ENCODE assay signal across 12 cellular contexts in genomic region chr1:32345289-32345827, GRCh38. TPM values are rescaled to one million over a fixed set of nuclear protein-coding genes. Genes with fewer than 3 reads are reported as not detected.
DNase-seq lines count a peak whose midpoint lies in the region; ATAC-seq and TF ChIP-seq lines count a peak whose summit lies in the region.
"Had no signal": no experiment of that assay in that cellular context is flagged by ENCODE, and none has a peak within 500 bp of the region (broad histone marks: within the 10 kb centered on the region; RNA-seq: fewer than 3 reads in every experiment).

No MANE protein-coding gene starts in this region.

- peak overlapping the region in 1 of 2 donors; percentile 84 for H3K4me3 Mint-ChIP-seq in CD14-positive monocyte
- H3K4me3 Mint-ChIP-seq: stimulated activated naive B cell treated with anti-CD40 and anti-IgM and Interleukin-4, amounts not matched to agents 10 μg/mL and 1 μg/mL and 100 μg/mL, for 72 hours had no signal

- H3K9me3 Mint-ChIP-seq in CD14-positive monocyte: peaks cover 0 to 4% (median 3%) of the 10 kb centered on the region in 7 donors
- H3K9me3 Mint-ChIP-seq: stimulated activated naive B cell treated with anti-CD40 and anti-IgM and Interleukin-4, amounts not matched to agents 10 μg/mL and 1 μg/mL and 100 μg/mL, for 72 hours had no signal

- intact Hi-C loops in mucosa of descending colon (cut with DNase I, micrococcal nuclease): no loop called here
- intact Hi-C loops in CD14-positive monocyte (cut with micrococcal nuclease): no loop called here

- H3K4me1 Mint-ChIP-seq in CD14-positive monocyte: peaks cover 51% of the 10 kb centered on the region

- peak overlapping the region in 1 of 7 donors; percentile 27 for H3K27ac Mint-ChIP-seq in CD14-positive monocyte
- H3K27ac Mint-ChIP-seq: stimulated activated naive B cell treated with anti-CD40 and anti-IgM and Interleukin-4, amounts not matched to agents 10 μg/mL and 1 μg/mL and 100 μg/mL, for 72 hours had no signal

- no peaks in the 10 kb centered on the region for H3K36me3 ChIP-seq in mucosa of descending colon (ENCODE audit: low read depth)

- H3K4me3 ChIP-seq in mucosa of descending colon: no peak overlapping the region
- H3K4me3 ChIP-seq: SK-N-MC had no signal

- peaks cover 4% of the 10 kb centered on the region for H3K4me1 ChIP-seq in mucosa of descending colon (ENCODE audit: low read depth)

- ATAC-seq in mucosa of descending colon (peak; percentile 68), HG03342 (IDR thresholded peaks at IDR 0.05; ENCODE audit: unreplicated experiment) (no peak)
- ATAC-seq: stimulated activated naive B cell treated with anti-CD40 and anti-IgM and Interleukin-4, amounts not matched to agents 10 μg/mL and 1 μg/mL and 100 μg/mL, for 72 hours had no signal

- no peaks in the 10 kb centered on the region for H3K9me3 ChIP-seq in mucosa of descending colon

- H3K36me3 Mint-ChIP-seq in CD14-positive monocyte: peaks cover under 1 to 13% of the 10 kb centered on the region in 2 donors

- peak; percentile 68 for DNase-seq in DMS153 (lab: John Stamatoyannopoulos, UW)
- peak; percentile 61 for DNase-seq in M059J (ENCODE audit: low read depth)
- peak; percentile 65 for DNase-seq in astrocyte of the hippocampus (ENCODE audit: low read depth, low spot score)
- DNase-seq in mucosa of descending colon: peak in 2 of 3 donors; percentile 49 to 58
- no peak for DNase-seq in globus pallidus (ENCODE audit: low spot score)
- no peak for DNase-seq in T-helper 2 cell
- no peak for DNase-seq in CD14-positive monocyte (ENCODE audit: low spot score)
- DNase-seq: glutamatergic neuron; NCI-H2081 treated with DMSO at 0.1 percent for 48 hours; stimulated activated naive B cell treated with anti-CD40 and anti-IgM and Interleukin-4, amounts not matched to agents 10 μg/mL and 1 μg/mL and 100 μg/mL, for 72 hours had no signal

- TF ChIP-seq CTCF in mucosa of descending colon (IDR thresholded peaks at IDR 0.05) (no peak), CD14-positive monocyte (IDR thresholded peaks at IDR 0.05) (no peak)

- H3K27me3 Mint-ChIP-seq in CD14-positive monocyte (ENCODE audit: low read depth in 3 of 3): peaks cover 46 to 62% (median 55%) of the 10 kb centered on the region in 3 donors
- H3K27me3 Mint-ChIP-seq: stimulated activated naive B cell treated with anti-CD40 and anti-IgM and Interleukin-4, amounts not matched to agents 10 μg/mL and 1 μg/mL and 100 μg/mL, for 72 hours had no signal

RNA-seq across cellular contexts. Expression of gene MARCKSL1, which starts 9.3 kb away (rescaled TPM):
- total RNA-seq in M059J (2014; rRNA removed; shearing (Covaris generic)): 73.3 and 110 TPM in 2 replicates
- 100 to 1,000 TPM in 2 of 3 donors, 10 to 100 TPM in 1; 37.0 to 149 (median 140) TPM for total RNA-seq in mucosa of descending colon
- polyA plus RNA-seq in CD14-positive monocyte: 10 to 100 TPM; 13.9 to 40.3 TPM

RNA-seq across cellular contexts. Expression of gene FAM229A, which starts 16.9 kb away (rescaled TPM):
- total RNA-seq in M059J (2014; rRNA removed; shearing (Covaris generic)): 0.42 and 1.2 TPM in 2 replicates
- 10 to 100 TPM in 1 of 3 donors, 1 to 10 TPM in 2; 8.5 to 12.9 (median 9.2) TPM for total RNA-seq in mucosa of descending colon
- polyA plus RNA-seq in CD14-positive monocyte: not detected

RNA-seq across cellular contexts. Expression of gene TSSK3, which starts 17.0 kb away (rescaled TPM):
- total RNA-seq in M059J (2014; rRNA removed; shearing (Covaris generic)): 0.07 TPM in 1 of 2 replicates, not detected in the other
- 1 to 10 TPM; 1.8 to 3.6 (median 2.3) TPM for total RNA-seq in mucosa of descending colon
- 1 to 10 TPM in 1 of 2 donors, under 1 TPM in 1; 0.35 to 1.1 TPM for polyA plus RNA-seq in CD14-positive monocyte

RNA-seq across cellular contexts. Expression of gene BSDC1, which starts 48.9 kb away (rescaled TPM):
- total RNA-seq in M059J (2014; rRNA removed; shearing (Covaris generic)): 86.0 and 91.7 TPM in 2 replicates
- total RNA-seq in mucosa of descending colon: 10 to 100 TPM; 72.1 to 89.9 (median 73.1) TPM
- polyA plus RNA-seq in CD14-positive monocyte: 10 to 100 TPM; 19.0 to 23.7 TPM

RNA-seq across cellular contexts. Expression of gene HDAC1, which starts 53.5 kb away (rescaled TPM):
- total RNA-seq in M059J (2014; rRNA removed; shearing (Covaris generic)): 158 and 171 TPM in 2 replicates
- total RNA-seq in mucosa of descending colon: 100 to 1,000 TPM; 143 to 208 (median 203) TPM
- polyA plus RNA-seq in CD14-positive monocyte: 10 to 100 TPM; 73.8 to 88.7 TPM

Comparison
In these comparisons a context has a peak if more than half of its experiments do, and no peak if none do; other contexts are left out.
1. DNase-seq: peak in DMS153 (single experiment), M059J (single experiment), astrocyte of the hippocampus (single experiment) and mucosa of descending colon (2 of 3); none in globus pallidus (single experiment), T-helper 2 cell (0 of 5) and CD14-positive monocyte (single experiment).